Comparison of ENCODE assay signal across 19 cellular contexts in the genomic region with DNA sequence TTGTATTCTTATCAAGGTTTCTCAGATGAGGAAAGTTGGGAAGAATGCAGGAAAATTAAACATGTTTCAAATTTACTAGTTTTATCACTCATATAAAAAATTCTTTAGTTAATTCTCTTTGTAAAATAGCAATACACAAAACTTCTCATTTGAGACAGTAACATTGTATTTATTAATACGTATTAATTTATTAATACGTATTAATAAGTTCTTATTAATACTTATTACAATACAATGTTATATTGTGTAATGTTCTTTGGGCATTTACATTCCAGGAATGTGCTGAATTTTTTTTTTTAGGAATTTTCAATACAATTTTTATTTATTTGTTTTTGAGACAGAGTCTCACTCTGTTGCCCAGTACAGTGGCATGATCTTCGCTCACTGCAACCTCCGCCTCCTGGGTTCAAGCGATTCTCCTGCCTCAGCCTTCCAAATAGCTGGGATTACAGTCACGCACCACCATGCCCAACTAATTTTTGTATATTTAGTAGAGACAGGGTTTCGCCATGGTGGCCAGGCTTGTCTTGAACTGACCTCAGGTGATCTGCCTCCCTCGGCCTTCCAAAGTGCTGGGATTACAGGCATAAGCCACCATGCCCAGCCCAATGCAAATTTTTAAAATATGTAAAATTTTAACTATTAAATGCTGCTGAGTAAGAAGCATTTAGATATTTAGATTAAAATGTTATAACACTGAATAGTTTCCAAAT.
"Had no signal": no experiment of that assay in that cellular context is flagged by ENCODE, and none has a peak within 500 bp of the region (broad histone marks: within the 10 kb centered on the region; RNA-seq: fewer than 3 reads in every experiment).

No MANE protein-coding gene starts in this region.

- DNase-seq: activated CD4-positive, alpha-beta T cell treated with anti-CD3 and anti-CD28 coated beads, Interleukin-2, amount 50 U/mL, for 48 hours; activated CD8-positive, alpha-beta memory T cell treated with anti-CD3 and anti-CD28 coated beads, Interleukin-2, amount 10 ng/mL, durations not matched to agents 7 days and 5 days; activated naive CD4-positive, alpha-beta T cell treated with anti-CD3 and anti-CD28 coated beads, Interleukin-2, amount 50 U/mL, for 16 hours; activated T-cell treated with anti-CD3 and anti-CD28 coated beads, Interleukin-2, amount 50 U/mL, for 24 hours; adrenal gland; caudate nucleus; effector CD4-positive, alpha-beta T cell; foreskin melanocyte; heart left ventricle; immature natural killer cell; lower lobe of right lung; stimulated activated CD4-positive, alpha-beta T cell treated with anti-CD3 and anti-CD28 coated beads, Interleukin-4, amount 100 ng/mL, for 1 hour; stimulated activated naive CD4-positive, alpha-beta T cell; T-helper 17 cell; upper lobe of left lung; WERI-Rb-1 had no signal

- H3K4me3 Mint-ChIP-seq: activated CD8-positive, alpha-beta memory T cell treated with anti-CD3 and anti-CD28 coated beads, Interleukin-2, amount 10 ng/mL, durations not matched to agents 7 days and 5 days; activated T-cell treated with anti-CD3 and anti-CD28 coated beads, Interleukin-2, amount 50 U/mL, for 24 hours; immature natural killer cell; mesothelial cell of epicardium; T-helper 17 cell had no signal

- H3K36me3 ChIP-seq: adrenal gland, heart left ventricle, lower lobe of right lung, upper lobe of left lung, WERI-Rb-1 had no signal

- H3K9me3 ChIP-seq: adrenal gland, heart left ventricle, lower lobe of right lung, upper lobe of left lung had no signal

- FAIRE-seq: endothelial cell of umbilical vein had no signal

- ATAC-seq: activated CD8-positive, alpha-beta memory T cell treated with anti-CD3 and anti-CD28 coated beads, Interleukin-2, amount 10 ng/mL, durations not matched to agents 7 days and 5 days; heart left ventricle; lower lobe of right lung; T-helper 17 cell had no signal

- H3K27me3 ChIP-seq: adrenal gland, heart left ventricle, upper lobe of left lung had no signal

- H3K36me3 Mint-ChIP-seq: immature natural killer cell, mesothelial cell of epicardium had no signal

- H3K9me3 Mint-ChIP-seq: activated T-cell treated with anti-CD3 and anti-CD28 coated beads, Interleukin-2, amount 50 U/mL, for 24 hours; immature natural killer cell; mesothelial cell of epicardium had no signal

- H3K4me3 ChIP-seq: adrenal gland, coronary artery, heart left ventricle, lower lobe of right lung, upper lobe of left lung had no signal

- H3K27ac Mint-ChIP-seq: activated CD8-positive, alpha-beta memory T cell treated with anti-CD3 and anti-CD28 coated beads, Interleukin-2, amount 10 ng/mL, durations not matched to agents 7 days and 5 days; activated T-cell treated with anti-CD3 and anti-CD28 coated beads, Interleukin-2, amount 50 U/mL, for 24 hours; immature natural killer cell; mesothelial cell of epicardium; T-helper 17 cell had no signal

- H3K27me3 Mint-ChIP-seq: activated CD8-positive, alpha-beta memory T cell treated with anti-CD3 and anti-CD28 coated beads, Interleukin-2, amount 10 ng/mL, durations not matched to agents 7 days and 5 days; activated T-cell treated with anti-CD3 and anti-CD28 coated beads, Interleukin-2, amount 50 U/mL, for 24 hours; T-helper 17 cell had no signal

- H3K27ac ChIP-seq: lower lobe of right lung, WERI-Rb-1 had no signal
